11 cellular contexts compared by ENCODE assay signal in the genomic region with DNA sequence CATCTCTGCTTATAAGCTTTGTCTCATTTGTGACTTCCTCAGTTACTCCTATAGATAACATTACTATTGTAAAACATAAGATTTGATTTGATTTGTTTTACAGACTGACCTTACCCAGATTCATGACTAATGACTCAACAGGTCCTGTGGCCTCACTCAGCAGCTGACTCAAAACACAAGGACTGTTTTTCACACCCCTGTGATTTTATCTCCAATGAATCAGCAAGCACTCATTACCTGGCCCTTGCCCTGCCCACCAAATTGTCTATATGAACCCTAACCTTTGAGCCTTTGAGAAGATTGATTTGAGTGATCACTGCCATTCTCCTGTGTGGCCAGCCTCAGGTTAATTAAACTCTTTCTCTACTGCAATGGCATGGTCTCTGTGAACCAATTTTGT.
DNase-seq lines count a peak whose midpoint lies in the region; ATAC-seq and TF ChIP-seq lines count a peak whose summit lies in the region.
"Had no signal": no experiment of that assay in that cellular context is flagged by ENCODE, and none has a peak within 500 bp of the region (broad histone marks: within the 10 kb centered on the region; RNA-seq: fewer than 3 reads in every experiment).

No MANE protein-coding gene starts in this region.

- H3K9ac ChIP-seq in PC-3 (ENCODE audit: low read length): no peak overlapping the region

- H4K20me1 ChIP-seq in PC-3 (ENCODE audit: low read length): no peaks in the 10 kb centered on the region

- H3K4me2 ChIP-seq in PC-3 (ENCODE audit: low read length): peak overlapping the region; percentile 33

- H3K27ac ChIP-seq in PC-3 (ENCODE audit: low read length): peak overlapping the region; percentile 20
- H3K27ac ChIP-seq: spleen had no signal

- H3K4me3 ChIP-seq in PC-3 (ENCODE audit: low read length): no peak overlapping the region
- H3K4me3 ChIP-seq: spleen had no signal

- ATAC-seq in GM18519 (IDR thresholded peaks at IDR 0.05; ENCODE audit: low FRiP score, unreplicated experiment): peak; percentile 79
- peak; percentile 77 for ATAC-seq in HG02973 (IDR thresholded peaks at IDR 0.05; ENCODE audit: unreplicated experiment)
- ATAC-seq in PC-3: peak; percentile 99

- POLR2A ChIA-PET in PC-3 (lab: Charles Lee; ENCODE audit: unreplicated experiment): no interaction called here

- DNase-seq in PC-3 (peak; percentile 92), kidney tubule cell (ENCODE audit: low spot score) (peak; percentile 90), NCI-H526 treated with DMSO at 0.1 percent for 48 hours (lab: John Stamatoyannopoulos, UW) (no peak), posterior vena cava (ENCODE audit: low spot score) (no peak), DMS153 treated with DMSO at 0.1 percent for 48 hours (lab: John Stamatoyannopoulos, UW; ENCODE audit: unreplicated experiment) (no peak), DMS153 (lab: John Stamatoyannopoulos, UW) (no peak)
- DNase-seq: CD8-positive, alpha-beta memory T cell; spleen; stimulated activated naive CD4-positive, alpha-beta T cell treated with Interleukin-2 at 50 U/mL for 16 hours had no signal

- BruUV-seq in PC-3 (replicated peaks; lab: Mats Ljungman, UMichigan): no TSS peak

- peaks cover 15% of the 10 kb centered on the region for H3K4me1 ChIP-seq in PC-3 (ENCODE audit: insufficient read depth, low read length)
- H3K4me1 ChIP-seq: spleen had no signal

- H3K27me3 ChIP-seq in PC-3 (ENCODE audit: low read length): no peaks in the 10 kb centered on the region
- H3K27me3 ChIP-seq: spleen had no signal

- H3K9me3 ChIP-seq in PC-3 (ENCODE audit: low read length): no peaks in the 10 kb centered on the region
- H3K9me3 ChIP-seq: spleen had no signal

- no peaks in the 10 kb centered on the region for H3K36me3 ChIP-seq in PC-3 (ENCODE audit: low read depth, low read length)
- H3K36me3 ChIP-seq: spleen had no signal

- no peaks in the 10 kb centered on the region; the same call in 1 of the 2 replicates for H3K9me2 ChIP-seq in PC-3 (replicated peaks; ENCODE audit: low read length)

- intact Hi-C loops in PC-3 (cut with micrococcal nuclease) (loop anchor here (2.0 kb wide), 2 partner anchors 30 to 108 kb away; no protein-coding TSS in a partner anchor), posterior vena cava (cut with DNase I) (no loop called here)

- TF ChIP-seq CTCF in PC-3 (conservative IDR thresholded peaks at IDR 0.05; ENCODE audit: low read depth, low read length): no peak

- peaks cover 4% of the 10 kb centered on the region for H3F3A ChIP-seq in PC-3 (ENCODE audit: low read length, unreplicated experiment)

- CTCF ChIA-PET in PC-3 (lab: Charles Lee): no interaction called here

- H2AFZ ChIP-seq in PC-3 (ENCODE audit: low read length): no peak overlapping the region

- no peaks in the 10 kb centered on the region for H3K79me2 ChIP-seq in PC-3 (ENCODE audit: low read length)

Comparison
In these comparisons a context has a peak if more than half of its experiments do, and no peak if none do; other contexts are left out.
1. DNase-seq: peak in PC-3 (single experiment) and kidney tubule cell (single experiment); none in NCI-H526 treated with DMSO at 0.1 percent for 48 hours (single experiment), posterior vena cava (single experiment), DMS153 treated with DMSO at 0.1 percent for 48 hours (single experiment) and DMS153 (single experiment).
2. Peak in every context shown above with its lines, with median percentiles within 50 percentile points of each other: ATAC-seq.